In genomic region chr5:172838151-172838875, GRCh38 we compare ENCODE assay signal across 11 cellular contexts. TPM values are rescaled to one million over a fixed set of nuclear protein-coding genes. Genes with fewer than 3 reads are reported as not detected.
DNase-seq lines count a peak whose midpoint lies in the region; ATAC-seq and TF ChIP-seq lines count a peak whose summit lies in the region.
"Had no signal": no experiment of that assay in that cellular context is flagged by ENCODE, and none has a peak within 500 bp of the region (broad histone marks: within the 10 kb centered on the region; RNA-seq: fewer than 3 reads in every experiment).

No MANE protein-coding gene starts in this region.

- H3K4me1 ChIP-seq in upper lobe of right lung, result peaks cover 50% of the 10 kb centered on the region

- H3K36me3 ChIP-seq in upper lobe of right lung, result no peaks in the 10 kb centered on the region

- H3K4me3 Mint-ChIP-seq in activated naive CD8-positive, alpha-beta T cell, result peak overlapping the region; percentile 27
- no peak overlapping the region for H3K4me3 Mint-ChIP-seq in activated naive CD8-positive, alpha-beta T cell treated with anti-CD3 and anti-CD28 coated beads, Interleukin-2, amount 50 U/mL, for 24 hours
- H3K4me3 Mint-ChIP-seq in activated naive CD8-positive, alpha-beta T cell treated with anti-CD3 and anti-CD28 coated beads for 36 hours, result no peak overlapping the region
- H3K4me3 Mint-ChIP-seq in naive thymus-derived CD8-positive, alpha-beta T cell, result peak overlapping the region; percentile 67 to 94 (median 82)

- no peaks in the 10 kb centered on the region for H3K27me3 Mint-ChIP-seq in activated naive CD8-positive, alpha-beta T cell
- H3K27me3 Mint-ChIP-seq in activated naive CD8-positive, alpha-beta T cell treated with anti-CD3 and anti-CD28 coated beads, Interleukin-2, amount 50 U/mL, for 24 hours, result no peaks in the 10 kb centered on the region
- no peaks in the 10 kb centered on the region for H3K27me3 Mint-ChIP-seq in activated naive CD8-positive, alpha-beta T cell treated with anti-CD3 and anti-CD28 coated beads for 36 hours
- no peaks in the 10 kb centered on the region for H3K27me3 Mint-ChIP-seq in naive thymus-derived CD8-positive, alpha-beta T cell

- POLR2A ChIA-PET in naive thymus-derived CD8-positive, alpha-beta T cell (lab: Charles Lee), result interaction anchor here (1.6 to 8.2 kb wide), 3 partner anchors 61 to 74 kb away, joined by 9 to 110 read pairs (median 10); partner anchors contain the start of gene DUSP1

- H3K4me1 Mint-ChIP-seq in activated naive CD8-positive, alpha-beta T cell (ENCODE audit: low read depth), result peaks cover 43% of the 10 kb centered on the region
- H3K4me1 Mint-ChIP-seq in activated naive CD8-positive, alpha-beta T cell treated with anti-CD3 and anti-CD28 coated beads, Interleukin-2, amount 50 U/mL, for 24 hours, result peaks cover 40% of the 10 kb centered on the region
- peaks cover 37% of the 10 kb centered on the region for H3K4me1 Mint-ChIP-seq in activated naive CD8-positive, alpha-beta T cell treated with anti-CD3 and anti-CD28 coated beads for 36 hours
- H3K4me1 Mint-ChIP-seq in naive thymus-derived CD8-positive, alpha-beta T cell, result peaks cover 23 to 70% (median 62%) of the 10 kb centered on the region in 4 donors

- H3K27me3 ChIP-seq in upper lobe of right lung, result no peaks in the 10 kb centered on the region

- H3K9me3 ChIP-seq in upper lobe of right lung, result no peaks in the 10 kb centered on the region

- no peak for ATAC-seq in activated naive CD8-positive, alpha-beta T cell treated with anti-CD3 and anti-CD28 coated beads, Interleukin-2, amount 50 U/mL, for 24 hours
- no peak for ATAC-seq in naive thymus-derived CD8-positive, alpha-beta T cell
- ATAC-seq in upper lobe of right lung (no peak), GM21825 (IDR thresholded peaks at IDR 0.05; ENCODE audit: unreplicated experiment) (no peak), GM18873 (IDR thresholded peaks at IDR 0.05; ENCODE audit: low FRiP score, unreplicated experiment) (no peak)

- intact Hi-C loops in upper lobe of right lung (cut with DNase I), result no loop called here

- H3K36me3 Mint-ChIP-seq in activated naive CD8-positive, alpha-beta T cell, result peaks cover 10% of the 10 kb centered on the region
- H3K36me3 Mint-ChIP-seq in activated naive CD8-positive, alpha-beta T cell treated with anti-CD3 and anti-CD28 coated beads, Interleukin-2, amount 50 U/mL, for 24 hours (ENCODE audit: low read depth), result peaks cover 5% of the 10 kb centered on the region
- peaks cover 21% of the 10 kb centered on the region for H3K36me3 Mint-ChIP-seq in activated naive CD8-positive, alpha-beta T cell treated with anti-CD3 and anti-CD28 coated beads for 36 hours
- peaks cover 0 to 19% (median 2%) of the 10 kb centered on the region in 3 donors for H3K36me3 Mint-ChIP-seq in naive thymus-derived CD8-positive, alpha-beta T cell

- TF ChIP-seq CTCF in upper lobe of right lung (IDR thresholded peaks at IDR 0.05), result no peak

- H3K27ac ChIP-seq in upper lobe of right lung, result peak overlapping the region; percentile 92

- H3K4me3 ChIP-seq in upper lobe of right lung, result peak overlapping the region; percentile 19

- peak overlapping the region; percentile 75 for H3K27ac Mint-ChIP-seq in activated naive CD8-positive, alpha-beta T cell
- H3K27ac Mint-ChIP-seq in activated naive CD8-positive, alpha-beta T cell treated with anti-CD3 and anti-CD28 coated beads, Interleukin-2, amount 50 U/mL, for 24 hours, result no peak overlapping the region
- peak overlapping the region; percentile 81 for H3K27ac Mint-ChIP-seq in activated naive CD8-positive, alpha-beta T cell treated with anti-CD3 and anti-CD28 coated beads for 36 hours
- H3K27ac Mint-ChIP-seq in naive thymus-derived CD8-positive, alpha-beta T cell, result peak overlapping the region; percentile 90 to 98 (median 96)

- H3K9me3 Mint-ChIP-seq in activated naive CD8-positive, alpha-beta T cell (ENCODE audit: low read depth), result no peaks in the 10 kb centered on the region
- no peaks in the 10 kb centered on the region for H3K9me3 Mint-ChIP-seq in activated naive CD8-positive, alpha-beta T cell treated with anti-CD3 and anti-CD28 coated beads, Interleukin-2, amount 50 U/mL, for 24 hours
- H3K9me3 Mint-ChIP-seq in activated naive CD8-positive, alpha-beta T cell treated with anti-CD3 and anti-CD28 coated beads for 36 hours, result no peaks in the 10 kb centered on the region
- H3K9me3 Mint-ChIP-seq in naive thymus-derived CD8-positive, alpha-beta T cell, result no peaks in the 10 kb centered on the region

- no peak for DNase-seq in activated naive CD8-positive, alpha-beta T cell treated with anti-CD3 and anti-CD28 coated beads, Interleukin-2, amount 50 U/mL, for 24 hours
- DNase-seq in activated naive CD8-positive, alpha-beta T cell treated with anti-CD3 and anti-CD28 coated beads for 36 hours, result no peak
- no peak for DNase-seq in naive thymus-derived CD8-positive, alpha-beta T cell
- DNase-seq in upper lobe of right lung (no peak), midbrain (lab: John Stamatoyannopoulos, UW) (no peak)
- DNase-seq: GOT3, NCI-H2171, occipital lobe had no signal

RNA-seq across cellular contexts. Expression of gene ERGIC1, which starts 4.3 kb away (rescaled TPM):
- total RNA-seq in activated naive CD8-positive, alpha-beta T cell treated with anti-CD3 and anti-CD28 coated beads for 36 hours, result 10 to 100 TPM; 45.9 to 46.9 TPM
- total RNA-seq in naive thymus-derived CD8-positive, alpha-beta T cell, result 10 to 100 TPM; 68.0 to 74.4 TPM
- polyA plus RNA-seq in naive thymus-derived CD8-positive, alpha-beta T cell, result 10 to 100 TPM; 18.4 to 23.8 (median 21.5) TPM
- 186 TPM for total RNA-seq in upper lobe of right lung

Comparison
In these comparisons a context has a peak if more than half of its experiments do, and no peak if none do; other contexts are left out.
1. H3K4me3 Mint-ChIP-seq: peak in activated naive CD8-positive, alpha-beta T cell (single experiment) and naive thymus-derived CD8-positive, alpha-beta T cell (10 of 10); none in activated naive CD8-positive, alpha-beta T cell treated with anti-CD3 and anti-CD28 coated beads, Interleukin-2, amount 50 U/mL, for 24 hours (single experiment) and activated naive CD8-positive, alpha-beta T cell treated with anti-CD3 and anti-CD28 coated beads for 36 hours (single experiment).